Comparison of ENCODE assay signal across 10 cellular contexts in genomic region chr11:45266693-45267451, GRCh38. TPM values are rescaled to one million over a fixed set of nuclear protein-coding genes. Genes with fewer than 3 reads are reported as not detected.
DNase-seq lines count a peak whose midpoint lies in the region; ATAC-seq and TF ChIP-seq lines count a peak whose summit lies in the region.
"Had no signal": no experiment of that assay in that cellular context is flagged by ENCODE, and none has a peak within 500 bp of the region (broad histone marks: within the 10 kb centered on the region; RNA-seq: fewer than 3 reads in every experiment).

No MANE protein-coding gene starts in this region.

- peaks cover 20% of the 10 kb centered on the region for H3K4me1 ChIP-seq in osteoblast (ENCODE audit: insufficient read depth, low read length)

- H2AFZ ChIP-seq in osteoblast (ENCODE audit: low read length) = no peak overlapping the region

- H3K36me3 ChIP-seq in osteoblast (ENCODE audit: insufficient read depth, low read length) = no peaks in the 10 kb centered on the region

- H3K79me2 ChIP-seq in osteoblast (ENCODE audit: insufficient read depth, low read length) = no peaks in the 10 kb centered on the region

- ATAC-seq in GM18870 (IDR thresholded peaks at IDR 0.05; ENCODE audit: unreplicated experiment) = no peak
- ATAC-seq in GM21528 (IDR thresholded peaks at IDR 0.05; ENCODE audit: low FRiP score, unreplicated experiment) = no peak

- no peaks in the 10 kb centered on the region for H4K20me1 ChIP-seq in osteoblast (ENCODE audit: insufficient read depth, low read length)

- TF ChIP-seq CTCF in HFF-Myc (IDR thresholded peaks at IDR 0.05; ENCODE audit: low read depth, low read length, missing control alignments) = peak; percentile 57
- peak; percentile 37 for TF ChIP-seq CTCF in cardiac fibroblast (IDR thresholded peaks at IDR 0.05; ENCODE audit: low read depth, low read length)
- peak; percentile 16 for TF ChIP-seq CTCF in osteoblast (IDR thresholded peaks at IDR 0.05; ENCODE audit: extremely low read depth, low read depth, low read length)

- no peak overlapping the region for H3K27ac ChIP-seq in osteoblast (ENCODE audit: low read depth, low read length)

- no peaks in the 10 kb centered on the region for H3K9me3 ChIP-seq in osteoblast (ENCODE audit: low read depth, low read length)

- H3K27me3 ChIP-seq in osteoblast (ENCODE audit: insufficient read depth, low read length) = peaks cover 3% of the 10 kb centered on the region

- no peak overlapping the region for H3K4me3 ChIP-seq in HFF-Myc (replicated peaks; ENCODE audit: low read depth, low read length)
- H3K4me3 ChIP-seq in cardiac fibroblast (replicated peaks in 1 of 2; ENCODE audit: low read depth in 2 of 2, low read length in 2 of 2) = no peak overlapping the region
- no peak overlapping the region for H3K4me3 ChIP-seq in osteoblast (ENCODE audit: insufficient read depth, low read length)

- no peak overlapping the region for H3K4me2 ChIP-seq in osteoblast (ENCODE audit: insufficient read depth, low read length)

- DNase-seq in NCI-H82 (lab: John Stamatoyannopoulos, UW) (peak; percentile 48), NCI-H82 treated with DMSO at 0.1 percent for 48 hours (lab: John Stamatoyannopoulos, UW; ENCODE audit: unreplicated experiment) (no peak), HFF-Myc (ENCODE audit: extremely low read depth, low read depth) (no peak), cardiac fibroblast (ENCODE audit: low read depth in 2 of 2) (no peak), osteoblast (ENCODE audit: insufficient read length, low spot score, missing footprints) (no peak), LoVo (ENCODE audit: low spot score) (no peak)
- DNase-seq: NCI-H510A had no signal

RNA-seq across cellular contexts. Expression of gene SYT13, which starts 19.3 kb away (rescaled TPM):
- under 0.01 TPM in 2 replicates for total RNA-seq in osteoblast
- total RNA-seq: endothelial cell of umbilical vein had no signal
